23 cellular contexts compared by ENCODE assay signal in genomic region chr10:3980139-3980538, GRCh38.
A peak's percentile ranks its signal among the peaks of the same experiment; 100 is the strongest.
DNase-seq lines count a peak whose midpoint lies in the region; ATAC-seq and TF ChIP-seq lines count a peak whose summit lies in the region.
"Had no signal": no experiment of that assay in that cellular context is flagged by ENCODE, and none has a peak within 500 bp of the region (broad histone marks: within the 10 kb centered on the region; RNA-seq: fewer than 3 reads in every experiment).

No MANE protein-coding gene starts in this region.

- peak; percentile 21 for ATAC-seq in activated CD8-positive, alpha-beta memory T cell treated with anti-CD3 and anti-CD28 coated beads, Interleukin-2, amount 10 ng/mL, durations not matched to agents 7 days and 5 days
- peak; percentile 30; the same call in 2 of the 3 replicates for ATAC-seq in DND-41 (ENCODE audit: insufficient read depth, low read depth)
- no peak for ATAC-seq in effector memory CD8-positive, alpha-beta T cell (replicated peaks)
- ATAC-seq: left lobe of liver had no signal

- H3K4me1 Mint-ChIP-seq in activated CD8-positive, alpha-beta memory T cell treated with anti-CD3 and anti-CD28 coated beads, Interleukin-2, amount 10 ng/mL, durations not matched to agents 7 days and 5 days: peaks cover 42% of the 10 kb centered on the region
- peaks cover 25 to 42% of the 10 kb centered on the region in 2 donors for H3K4me1 Mint-ChIP-seq in effector memory CD8-positive, alpha-beta T cell (ENCODE audit: low read depth in 2 of 2)
- H3K4me1 Mint-ChIP-seq in activated T-helper 1 cell treated with anti-CD3 and anti-CD28 coated beads, Interleukin-12 subunit alpha, Interleukin-12 subunit beta, Interleukin-2, Interleukin-4 antibody, amounts not matched to agents 30 ng/mL and 10 ng/mL and 1 ng/mL, durations not matched to agents 14 hours and 24 hours and 36 hours (ENCODE audit: low read depth): peaks cover 38% of the 10 kb centered on the region

- H3K27ac ChIP-seq in DND-41 (ENCODE audit: low read length): peak overlapping the region; percentile 83
- H3K27ac ChIP-seq in spleen: peak overlapping the region in 6 of 8 donors; percentile 2 to 56 (median 46)
- no peak overlapping the region for H3K27ac ChIP-seq in breast epithelium
- H3K27ac ChIP-seq: SJSA1, thyroid gland had no signal

- TF ChIP-seq POLR2A in spleen (IDR thresholded peaks at IDR 0.05) (no peak), breast epithelium (IDR thresholded peaks at IDR 0.05) (no peak)

- H3K4me1 ChIP-seq in DND-41 (ENCODE audit: insufficient read depth, low read length) (peaks cover 49% of the 10 kb centered on the region), spleen (peaks cover 6 to 39% (median 22%) of the 10 kb centered on the region in 6 donors), breast epithelium (no peaks in the 10 kb centered on the region)
- H3K4me1 ChIP-seq: BE2C, HAP-1, stomach, thyroid gland had no signal

- 55 to 82% (median 68%) methylated on average over 4 of the region's 4 CpGs for WGBS in spleen, 5 donors

- peaks cover 34% of the 10 kb centered on the region for H3K36me3 Mint-ChIP-seq in activated CD8-positive, alpha-beta memory T cell treated with anti-CD3 and anti-CD28 coated beads, Interleukin-2, amount 10 ng/mL, durations not matched to agents 7 days and 5 days
- H3K36me3 Mint-ChIP-seq in effector memory CD8-positive, alpha-beta T cell (ENCODE audit: insufficient read depth): peaks cover 3% of the 10 kb centered on the region
- H3K36me3 Mint-ChIP-seq in activated T-helper 1 cell treated with anti-CD3 and anti-CD28 coated beads, Interleukin-12 subunit alpha, Interleukin-12 subunit beta, Interleukin-2, Interleukin-4 antibody, amounts not matched to agents 30 ng/mL and 10 ng/mL and 1 ng/mL, durations not matched to agents 14 hours and 24 hours and 36 hours (ENCODE audit: low read depth): peaks cover 12% of the 10 kb centered on the region

- no peaks in the 10 kb centered on the region for H3K27me3 Mint-ChIP-seq in activated CD8-positive, alpha-beta memory T cell treated with anti-CD3 and anti-CD28 coated beads, Interleukin-2, amount 10 ng/mL, durations not matched to agents 7 days and 5 days
- no peaks in the 10 kb centered on the region for H3K27me3 Mint-ChIP-seq in effector memory CD8-positive, alpha-beta T cell
- no peaks in the 10 kb centered on the region for H3K27me3 Mint-ChIP-seq in activated T-helper 1 cell treated with anti-CD3 and anti-CD28 coated beads, Interleukin-12 subunit alpha, Interleukin-12 subunit beta, Interleukin-2, Interleukin-4 antibody, amounts not matched to agents 30 ng/mL and 10 ng/mL and 1 ng/mL, durations not matched to agents 14 hours and 24 hours and 36 hours (ENCODE audit: insufficient read depth)

- intact Hi-C loops in spleen (cut with DNase I; ENCODE audit: low total_unique reads): no loop called here
- intact Hi-C loops in activated T-helper 1 cell treated with anti-CD3 and anti-CD28 coated beads, Interleukin-12 subunit alpha, Interleukin-12 subunit beta, Interleukin-2, Interleukin-4 antibody, amounts not matched to agents 30 ng/mL and 10 ng/mL and 1 ng/mL, durations not matched to agents 14 hours and 24 hours and 36 hours (cut with micrococcal nuclease): no loop called here
- intact Hi-C loops in breast epithelium (cut with DNase I; ENCODE audit: low total_unique reads): no loop called here

- H3K27me3 ChIP-seq in DND-41 (ENCODE audit: insufficient read depth, low read length, poor library complexity) (no peaks in the 10 kb centered on the region), spleen (replicated peaks in 1 of 7) (no peaks in the 10 kb centered on the region), breast epithelium (no peaks in the 10 kb centered on the region)
- H3K27me3 ChIP-seq: BE2C, SJSA1, stomach, thyroid gland had no signal

- H3K4me3 Mint-ChIP-seq in activated CD8-positive, alpha-beta memory T cell treated with anti-CD3 and anti-CD28 coated beads, Interleukin-2, amount 10 ng/mL, durations not matched to agents 7 days and 5 days: no peak overlapping the region
- H3K4me3 Mint-ChIP-seq in effector memory CD8-positive, alpha-beta T cell: peak overlapping the region; percentile 47 to 58
- no peak overlapping the region for H3K4me3 Mint-ChIP-seq in activated T-helper 1 cell treated with anti-CD3 and anti-CD28 coated beads, Interleukin-12 subunit alpha, Interleukin-12 subunit beta, Interleukin-2, Interleukin-4 antibody, amounts not matched to agents 30 ng/mL and 10 ng/mL and 1 ng/mL, durations not matched to agents 14 hours and 24 hours and 36 hours

- H3K4me3 ChIP-seq in DND-41 (ENCODE audit: low read depth in 1 of 2, low read length in 2 of 2) (no peak overlapping the region), spleen (no peak overlapping the region), breast epithelium (no peak overlapping the region)
- H3K4me3 ChIP-seq: HAP-1, SJSA1, stomach, thyroid gland had no signal

- peak overlapping the region; percentile 49 for H3K4me2 ChIP-seq in DND-41 (ENCODE audit: insufficient read depth, low read length)

- no peak for DNase-seq in activated CD8-positive, alpha-beta memory T cell treated with anti-CD3 and anti-CD28 coated beads, Interleukin-2, amount 10 ng/mL, durations not matched to agents 7 days and 5 days
- no peak for DNase-seq in activated CD8-positive, alpha-beta memory T cell treated with anti-CD3 and anti-CD28 coated beads, Interleukin-2, amount 50 U/mL, for 4 hours
- no peak for DNase-seq in DND-41
- no peak for DNase-seq in effector memory CD8-positive, alpha-beta T cell
- no peak for DNase-seq in spleen
- no peak for DNase-seq in activated T-helper 1 cell treated with anti-CD3 and anti-CD28 coated beads, Interleukin-12 subunit alpha, Interleukin-12 subunit beta, Interleukin-2, Interleukin-4 antibody, amounts not matched to agents 30 ng/mL and 10 ng/mL and 1 ng/mL, durations not matched to agents 14 hours and 24 hours and 36 hours (ENCODE audit: low spot score)
- DNase-seq in breast epithelium (ENCODE audit: low spot score in 2 of 2): no peak
- DNase-seq: activated CD4-positive, alpha-beta T cell treated with anti-CD3 and anti-CD28 coated beads for 1 hour; activated CD8-positive, alpha-beta memory T cell treated with anti-CD3 and anti-CD28 coated beads, Interleukin-2, amount 50 U/mL, for 48 hours; BE2C; cerebellar nuclear complex; DMS79 treated with DMSO at 0.1 percent for 48 hours; hippocampal formation; mesenchymal stem cell; NCI-H1092; NCI-H187; NCI-H526 treated with DMSO at 0.1 percent for 48 hours; stomach; thyroid gland had no signal

- TF ChIP-seq CTCF in DND-41 (IDR thresholded peaks at IDR 0.05; ENCODE audit: borderline replicate concordance, extremely low read depth, low read length, poor library complexity, severe bottlenecking) (no peak), spleen (IDR thresholded peaks at IDR 0.05 in 8 of 11, conservative IDR thresholded peaks at IDR 0.05 in 3 of 11) (no peak), breast epithelium (IDR thresholded peaks at IDR 0.05) (no peak)

- H3K9ac ChIP-seq in DND-41 (ENCODE audit: low read depth, low read length): peak overlapping the region; percentile 42

- peaks cover 5% of the 10 kb centered on the region for H3K9me3 ChIP-seq in DND-41 (ENCODE audit: insufficient read depth, low read length, severe bottlenecking)
- H3K9me3 ChIP-seq in spleen: peaks cover 0 to 15% (median 7%) of the 10 kb centered on the region in 8 donors
- no peaks in the 10 kb centered on the region for H3K9me3 ChIP-seq in breast epithelium
- H3K9me3 ChIP-seq: BE2C, HAP-1, thyroid gland had no signal

- CTCF ChIA-PET in activated CD8-positive, alpha-beta memory T cell treated with anti-CD3 and anti-CD28 coated beads, Interleukin-2, amount 10 ng/mL, durations not matched to agents 7 days and 5 days (lab: Charles Lee): interaction anchor here (1.2 kb wide), 1 partner anchor 19 kb away, joined by 5 read pairs; no protein-coding TSS in a partner anchor

- H3K79me2 ChIP-seq in DND-41 (ENCODE audit: insufficient read depth, low read length): no peaks in the 10 kb centered on the region

- no peak overlapping the region for H2AFZ ChIP-seq in DND-41 (ENCODE audit: low read depth, low read length)

- H3K36me3 ChIP-seq in DND-41 (ENCODE audit: insufficient read depth, low read length) (no peaks in the 10 kb centered on the region), spleen (no peaks in the 10 kb centered on the region), breast epithelium (no peaks in the 10 kb centered on the region)
- H3K36me3 ChIP-seq: BE2C, HAP-1, SJSA1, stomach, thyroid gland had no signal

- H3K9me3 Mint-ChIP-seq in activated CD8-positive, alpha-beta memory T cell treated with anti-CD3 and anti-CD28 coated beads, Interleukin-2, amount 10 ng/mL, durations not matched to agents 7 days and 5 days (ENCODE audit: low read depth): peaks cover 13% of the 10 kb centered on the region
- H3K9me3 Mint-ChIP-seq in effector memory CD8-positive, alpha-beta T cell: no peaks in the 10 kb centered on the region
- peaks cover 31% of the 10 kb centered on the region for H3K9me3 Mint-ChIP-seq in activated T-helper 1 cell treated with anti-CD3 and anti-CD28 coated beads, Interleukin-12 subunit alpha, Interleukin-12 subunit beta, Interleukin-2, Interleukin-4 antibody, amounts not matched to agents 30 ng/mL and 10 ng/mL and 1 ng/mL, durations not matched to agents 14 hours and 24 hours and 36 hours

- H3K27ac Mint-ChIP-seq in activated CD8-positive, alpha-beta memory T cell treated with anti-CD3 and anti-CD28 coated beads, Interleukin-2, amount 10 ng/mL, durations not matched to agents 7 days and 5 days: peak overlapping the region; percentile 81
- peak overlapping the region in 1 of 2 donors; percentile 72 for H3K27ac Mint-ChIP-seq in effector memory CD8-positive, alpha-beta T cell
- H3K27ac Mint-ChIP-seq in activated T-helper 1 cell treated with anti-CD3 and anti-CD28 coated beads, Interleukin-12 subunit alpha, Interleukin-12 subunit beta, Interleukin-2, Interleukin-4 antibody, amounts not matched to agents 30 ng/mL and 10 ng/mL and 1 ng/mL, durations not matched to agents 14 hours and 24 hours and 36 hours: no peak overlapping the region
- H3K27ac Mint-ChIP-seq: activated T-helper 2 cell treated with anti-CD3 and anti-CD28 coated beads, Interferon-gamma antibody, Interleukin-2, Interleukin-4, amounts not matched to agents 10 μg/mL and 5 μg/mL and 100 μg/mL, durations not matched to agents 14 hours and 24 hours and 36 hours had no signal

- no peaks in the 10 kb centered on the region for H4K20me1 ChIP-seq in DND-41 (ENCODE audit: insufficient read depth, low read length)

Comparison
In these comparisons a context has a peak if more than half of its experiments do, and no peak if none do; other contexts are left out.
1. H3K4me3 Mint-ChIP-seq: peak in effector memory CD8-positive, alpha-beta T cell (2 of 2); none in activated CD8-positive, alpha-beta memory T cell treated with anti-CD3 and anti-CD28 coated beads, Interleukin-2, amount 10 ng/mL, durations not matched to agents 7 days and 5 days (single experiment) and activated T-helper 1 cell treated with anti-CD3 and anti-CD28 coated beads, Interleukin-12 subunit alpha, Interleukin-12 subunit beta, Interleukin-2, Interleukin-4 antibody, amounts not matched to agents 30 ng/mL and 10 ng/mL and 1 ng/mL, durations not matched to agents 14 hours and 24 hours and 36 hours (single experiment).
2. H3K27ac ChIP-seq: peak in DND-41 (single experiment) and spleen (6 of 8); none in breast epithelium (0 of 2).